8 cellular contexts compared by ENCODE assay signal in genomic region chr16:30065943-30066881, GRCh38. TPM values are rescaled to one million over a fixed set of nuclear protein-coding genes. Genes with fewer than 3 reads are reported as not detected.
A peak's percentile ranks its signal among the peaks of the same experiment; 100 is the strongest.
DNase-seq lines count a peak whose midpoint lies in the region; ATAC-seq and TF ChIP-seq lines count a peak whose summit lies in the region.

No MANE protein-coding gene starts in this region.

- no peaks in the 10 kb centered on the region for H3K27me3 ChIP-seq in fibroblast of lung (ENCODE audit: control insufficient read depth, insufficient read depth, low read length)
- no peaks in the 10 kb centered on the region for H3K27me3 ChIP-seq in neutrophil

- TF ChIP-seq CTCF in CD14-positive monocyte (IDR thresholded peaks at IDR 0.05) (no peak), fibroblast of lung (conservative IDR thresholded peaks at IDR 0.05 in 1 of 2, IDR thresholded peaks at IDR 0.05 in 1 of 2; ENCODE audit: low read depth in 1 of 2, low read length in 2 of 2) (no peak), neutrophil (IDR thresholded peaks at IDR 0.05) (no peak)

- H3K27ac ChIP-seq in fibroblast of lung (ENCODE audit: insufficient read depth, low read length) (peak overlapping the region; percentile 99), neutrophil (peak overlapping the region; percentile 99)

- H3K4me1 ChIP-seq in fibroblast of lung (ENCODE audit: control insufficient read depth, extremely low read depth, insufficient read depth, low read length): peaks cover 34% of the 10 kb centered on the region
- peaks cover 58 to 69% of the 10 kb centered on the region in 2 experiments for H3K4me1 ChIP-seq in neutrophil (ENCODE audit: control insufficient read depth in 1 of 2, insufficient read depth in 1 of 2, low read depth in 1 of 2, low read length in 1 of 2)

- no peaks in the 10 kb centered on the region for H3K27me3 Mint-ChIP-seq in CD14-positive monocyte (ENCODE audit: low read depth in 3 of 3)

- intact Hi-C loops in CD14-positive monocyte (cut with micrococcal nuclease): loop anchor here (1.0 to 5.0 kb wide), 2 partner anchors 9 to 56 kb away; partner anchors contain the start of genes MAPK3 (in 2 of the 2) and PPP4C (in 1 of the 2)

- H3K9me3 ChIP-seq in fibroblast of lung (ENCODE audit: control insufficient read depth, insufficient read depth, low read depth, low read length): no peaks in the 10 kb centered on the region
- no peaks in the 10 kb centered on the region for H3K9me3 ChIP-seq in neutrophil

- H2AFZ ChIP-seq in fibroblast of lung (ENCODE audit: low read length): no peak overlapping the region

- H3K27ac Mint-ChIP-seq in CD14-positive monocyte: peak overlapping the region; percentile 92 to 97 (median 97)

- H4K20me1 ChIP-seq in fibroblast of lung (ENCODE audit: control insufficient read depth, extremely low read depth, insufficient read depth, low read length): no peaks in the 10 kb centered on the region

- peaks cover 42 to 48% of the 10 kb centered on the region in 2 donors for H3K36me3 Mint-ChIP-seq in CD14-positive monocyte

- H3K4me3 ChIP-seq in fibroblast of lung (replicated peaks in 1 of 4; ENCODE audit: control extremely low read depth in 1 of 4, insufficient read depth in 1 of 4, low read depth in 3 of 4, low read length in 4 of 4) (peak overlapping the region; percentile 80 to 97 (median 92)), neutrophil (ENCODE audit: low read depth in 1 of 2, low read length in 1 of 2) (peak overlapping the region; percentile 96 to 100)

- peaks cover 32% of the 10 kb centered on the region for H3K36me3 ChIP-seq in fibroblast of lung (ENCODE audit: control insufficient read depth, insufficient read depth, low read length)
- H3K36me3 ChIP-seq in neutrophil: peaks cover 43% of the 10 kb centered on the region

- peaks cover 0 to 2% (median 0%) of the 10 kb centered on the region in 7 donors for H3K9me3 Mint-ChIP-seq in CD14-positive monocyte

- ATAC-seq in HG03175 (IDR thresholded peaks at IDR 0.05; ENCODE audit: unreplicated experiment) (peak; percentile 1), HG02885 (IDR thresholded peaks at IDR 0.05; ENCODE audit: poor library complexity, unreplicated experiment) (no peak)

- H3K9ac ChIP-seq in fibroblast of lung (ENCODE audit: insufficient read depth, low read length): peak overlapping the region; percentile 98

- H3K4me2 ChIP-seq in fibroblast of lung (ENCODE audit: extremely low read depth, insufficient read depth, low read length): peak overlapping the region; percentile 90

- peak overlapping the region; percentile 93 to 97 for H3K4me3 Mint-ChIP-seq in CD14-positive monocyte

- peaks cover 40% of the 10 kb centered on the region for H3K4me1 Mint-ChIP-seq in CD14-positive monocyte

- H3K79me2 ChIP-seq in fibroblast of lung (ENCODE audit: control insufficient read depth, insufficient read depth, low read length): peaks cover 48% of the 10 kb centered on the region

- DNase-seq in CD14-positive monocyte (ENCODE audit: low spot score): peak; percentile 70
- DNase-seq in activated CD4-positive, alpha-beta T cell treated with anti-CD3 and anti-CD28 coated beads, Interleukin-2, amount 50 U/mL, for 48 hours: peak; percentile 45 to 54
- peak; percentile 62 to 70 for DNase-seq in fibroblast of lung (ENCODE audit: low read depth in 2 of 2)
- no peak for DNase-seq in D341Med (ENCODE audit: low spot score)
- DNase-seq in NCI-H446 treated with DMSO at 0.1 percent for 48 hours (lab: John Stamatoyannopoulos, UW): no peak

RNA-seq across cellular contexts. Expression of gene ALDOA, which starts 0.7 kb away (rescaled TPM):
- 1,000 to 10,000 TPM; 1,429 to 1,628 TPM for polyA plus RNA-seq in CD14-positive monocyte
- total RNA-seq in fibroblast of lung: 461 and 474 TPM in 2 replicates
- 1,015 and 1,066 TPM in 2 replicates for polyA plus RNA-seq in fibroblast of lung
- 1,704 and 1,856 TPM in 2 replicates for polyA plus RNA-seq in fibroblast of lung (2012)
- 3,082 and 4,109 TPM in 2 replicates for polyA minus RNA-seq in fibroblast of lung (ENCODE audit: low replicate concordance)

RNA-seq across cellular contexts. Expression of gene PPP4C, which starts 9.6 kb away (rescaled TPM):
- polyA plus RNA-seq in CD14-positive monocyte (100 to 1,000 TPM; 279 to 388 TPM), fibroblast of lung (116 and 161 TPM in 2 replicates)
- total RNA-seq in fibroblast of lung: 134 and 147 TPM in 2 replicates
- 110 and 164 TPM in 2 replicates for polyA plus RNA-seq in fibroblast of lung (2012)
- 526 and 648 TPM in 2 replicates for polyA minus RNA-seq in fibroblast of lung (ENCODE audit: low replicate concordance)

RNA-seq across cellular contexts. Expression of gene TBX6, which starts 25.5 kb away (rescaled TPM):
- polyA plus RNA-seq in CD14-positive monocyte (under 1 TPM; 0.10 to 0.11 TPM), fibroblast of lung (not detected in 2 replicates)
- total RNA-seq in fibroblast of lung: 0.26 and 0.33 TPM in 2 replicates
- polyA plus RNA-seq in fibroblast of lung (2012): 0.06 and 0.12 TPM in 2 replicates
- polyA minus RNA-seq in fibroblast of lung (ENCODE audit: low replicate concordance): not detected in 2 replicates

RNA-seq across cellular contexts. Expression of gene YPEL3, which starts 29.8 kb away (rescaled TPM):
- polyA plus RNA-seq in CD14-positive monocyte (100 to 1,000 TPM; 182 to 235 TPM), fibroblast of lung (11.9 and 21.4 TPM in 2 replicates)
- total RNA-seq in fibroblast of lung: 16.0 and 19.5 TPM in 2 replicates
- 30.6 and 50.4 TPM in 2 replicates for polyA plus RNA-seq in fibroblast of lung (2012)
- polyA minus RNA-seq in fibroblast of lung (ENCODE audit: low replicate concordance): 14.5 and 48.2 TPM in 2 replicates

RNA-seq across cellular contexts. Expression of gene TLCD3B, which starts 35.1 kb away (rescaled TPM):
- polyA plus RNA-seq in CD14-positive monocyte: not detected
- not detected in 2 replicates for total RNA-seq in fibroblast of lung
- polyA plus RNA-seq in fibroblast of lung: 0.11 TPM in 1 of 2 replicates, not detected in the other
- 0.12 TPM in 1 of 2 replicates, not detected in the other for polyA plus RNA-seq in fibroblast of lung (2012)
- polyA minus RNA-seq in fibroblast of lung (ENCODE audit: low replicate concordance): not detected in 2 replicates

Comparison
In these comparisons a context has a peak if more than half of its experiments do, and no peak if none do; other contexts are left out.
1. DNase-seq: peak in CD14-positive monocyte (single experiment), activated CD4-positive, alpha-beta T cell treated with anti-CD3 and anti-CD28 coated beads, Interleukin-2, amount 50 U/mL, for 48 hours (2 of 2) and fibroblast of lung (2 of 2); none in D341Med (single experiment) and NCI-H446 treated with DMSO at 0.1 percent for 48 hours (single experiment).